In genomic region chr6:13272131-13273046, GRCh38 we compare ENCODE assay signal across 8 cellular contexts. TPM values are rescaled to one million over a fixed set of nuclear protein-coding genes. Genes with fewer than 3 reads are reported as not detected.
DNase-seq lines count a peak whose midpoint lies in the region; ATAC-seq and TF ChIP-seq lines count a peak whose summit lies in the region.
"Had no signal": no experiment of that assay in that cellular context is flagged by ENCODE, and none has a peak within 500 bp of the region (broad histone marks: within the 10 kb centered on the region; RNA-seq: fewer than 3 reads in every experiment).

No MANE protein-coding gene starts in this region.

- TF ChIP-seq POLR2A in spleen (IDR thresholded peaks at IDR 0.05) (peak in 1 of 3 donors; percentile 51), ovary (IDR thresholded peaks at IDR 0.05) (no peak)

- no peak overlapping the region for H3K9ac ChIP-seq in duodenal mucosa (ENCODE audit: low read depth in 1 of 2, low read length in 2 of 2)

- H3K4me3 ChIP-seq in duodenal mucosa (ENCODE audit: low read depth in 1 of 2, low read length in 2 of 2) (peak overlapping the region; percentile 36 to 40), spleen (peak overlapping the region; percentile 24 to 72 (median 41)), ovary (no peak overlapping the region)
- H3K4me3 ChIP-seq: SK-N-MC had no signal

- WGBS in spleen, 5 donors: 46 to 64% (median 50%) methylated on average over 24 of the region's 24 CpGs
- WGBS in ovary, 3 donors: 92 to 93% (median 92%) methylated on average over 24 of the region's 24 CpGs

- no peak overlapping the region for H3K27ac ChIP-seq in duodenal mucosa (ENCODE audit: low read depth, low read length)
- H3K27ac ChIP-seq in spleen: peak overlapping the region; percentile 44 to 84 (median 78)
- no peak overlapping the region for H3K27ac ChIP-seq in ovary
- H3K27ac ChIP-seq: SK-N-MC had no signal

- H3K36me3 ChIP-seq in duodenal mucosa (ENCODE audit: control insufficient read depth in 1 of 2, insufficient read depth in 2 of 2, low read length in 2 of 2) (no peaks in the 10 kb centered on the region), spleen (peaks cover 0 to 7% (median 0%) of the 10 kb centered on the region in 6 donors), ovary (no peaks in the 10 kb centered on the region)

- H3K27me3 ChIP-seq in duodenal mucosa (ENCODE audit: control insufficient read depth in 1 of 2, insufficient read depth in 2 of 2, low read length in 2 of 2): no peaks in the 10 kb centered on the region
- H3K27me3 ChIP-seq in spleen (replicated peaks in 1 of 7): no peaks in the 10 kb centered on the region
- H3K27me3 ChIP-seq in ovary: no peaks in the 10 kb centered on the region

- H3K9me3 ChIP-seq in duodenal mucosa (ENCODE audit: control insufficient read depth in 1 of 2, low read length in 2 of 2) (no peaks in the 10 kb centered on the region), spleen (no peaks in the 10 kb centered on the region), ovary (no peaks in the 10 kb centered on the region)

- DNase-seq in spleen: peak; percentile 93
- no peak for DNase-seq in AG20443 (ENCODE audit: low spot score)
- DNase-seq in ovary: no peak

- ATAC-seq in GM19351 (IDR thresholded peaks at IDR 0.05; ENCODE audit: unreplicated experiment) (peak; percentile 68), HG03354 (IDR thresholded peaks at IDR 0.05; ENCODE audit: poor library complexity, severe bottlenecking, unreplicated experiment) (peak; percentile 70), HG03045 (IDR thresholded peaks at IDR 0.05; ENCODE audit: unreplicated experiment) (no peak)

- H3K4me1 ChIP-seq in duodenal mucosa (ENCODE audit: control insufficient read depth in 1 of 2, insufficient read depth in 2 of 2, low read length in 2 of 2): peaks cover 0 to 5% of the 10 kb centered on the region in 2 donors
- peaks cover 0 to 94% (median 33%) of the 10 kb centered on the region in 6 donors for H3K4me1 ChIP-seq in spleen
- peaks cover 6% of the 10 kb centered on the region for H3K4me1 ChIP-seq in ovary (ENCODE audit: insufficient read depth)

- TF ChIP-seq CTCF in spleen (IDR thresholded peaks at IDR 0.05 in 8 of 11, conservative IDR thresholded peaks at IDR 0.05 in 3 of 11) (no peak), ovary (IDR thresholded peaks at IDR 0.05) (no peak)

- intact Hi-C loops in spleen (cut with DNase I; ENCODE audit: low total_unique reads) (loop anchor here (10.0 kb wide), 1 partner anchor 78 kb away; no protein-coding TSS in a partner anchor), ovary (cut with DNase I) (no loop called here)

- TF ChIP-seq EP300 in ovary (IDR thresholded peaks at IDR 0.05): no peak

RNA-seq across cellular contexts. Expression of gene TBC1D7, which starts 55.9 kb away (rescaled TPM):
- 10 to 100 TPM; 10.9 to 20.9 (median 17.5) TPM for total RNA-seq in spleen
- polyA plus RNA-seq in spleen: 10 to 100 TPM; 12.2 to 15.0 (median 13.3) TPM
- total RNA-seq in ovary: 10 to 100 TPM in 1 of 7 donors, 1 to 10 TPM in 6; 4.7 to 10.2 (median 6.1) TPM
- 10 to 100 TPM in 1 of 2 donors, 1 to 10 TPM in 1; 7.7 to 11.9 TPM for polyA plus RNA-seq in ovary

Comparison
In these comparisons a context has a peak if more than half of its experiments do, and no peak if none do; other contexts are left out.
1. H3K27ac ChIP-seq: peak in spleen (8 of 8); none in duodenal mucosa (single experiment) and ovary (0 of 2).